In genomic region chr13:57045816-57046691, GRCh38 we compare ENCODE assay signal across 20 cellular contexts.
DNase-seq lines count a peak whose midpoint lies in the region; ATAC-seq, FAIRE-seq and TF ChIP-seq lines count a peak whose summit lies in the region.
"Had no signal": no experiment of that assay in that cellular context is flagged by ENCODE, and none has a peak within 500 bp of the region (broad histone marks: within the 10 kb centered on the region; RNA-seq: fewer than 3 reads in every experiment).

No MANE protein-coding gene starts in this region.

- H3K27ac Mint-ChIP-seq in nephron progenitor cell, result peak overlapping the region; percentile 82
- no peak overlapping the region for H3K27ac Mint-ChIP-seq in activated T-cell treated with anti-CD3 and anti-CD28 coated beads, Interleukin-2, amount 50 U/mL, for 72 hours
- H3K27ac Mint-ChIP-seq: activated naive CD8-positive, alpha-beta T cell; effector memory CD8-positive, alpha-beta T cell; mesothelial cell of epicardium had no signal

- TF ChIP-seq CTCF in A673 (conservative IDR thresholded peaks at IDR 0.05; ENCODE audit: low read depth, low read length), result no peak
- TF ChIP-seq CTCF in nephron progenitor cell (IDR thresholded peaks at IDR 0.05), result no peak
- TF ChIP-seq CTCF in GM13977 (IDR thresholded peaks at IDR 0.05; ENCODE audit: extremely low read depth, insufficient read depth, missing control alignments), result no peak

- in situ Hi-C loops in GM13977 (cut with MboI; ENCODE audit: low pct_unique_long_range_greater_than_20kb, low sequenced_read_pairs, unreplicated experiment), result no loop called here

- H3K9me3 Mint-ChIP-seq in nephron progenitor cell, result peaks cover 32% of the 10 kb centered on the region
- peaks cover 12 to 25% of the 10 kb centered on the region in 2 donors for H3K9me3 Mint-ChIP-seq in activated T-cell treated with anti-CD3 and anti-CD28 coated beads, Interleukin-2, amount 50 U/mL, for 72 hours

- peaks cover 19% of the 10 kb centered on the region for H3K4me1 Mint-ChIP-seq in nephron progenitor cell
- no peaks in the 10 kb centered on the region for H3K4me1 Mint-ChIP-seq in activated T-cell treated with anti-CD3 and anti-CD28 coated beads, Interleukin-2, amount 50 U/mL, for 72 hours (ENCODE audit: low read depth)

- H3K4me3 ChIP-seq in A673 (ENCODE audit: low read depth, low read length, poor library complexity, severe bottlenecking), result no peak overlapping the region
- H3K4me3 ChIP-seq: psoas muscle, upper lobe of left lung had no signal

- CTCF ChIA-PET in A673 (lab: Charles Lee), result no interaction called here

- intact Hi-C loops in A673 (cut with micrococcal nuclease; ENCODE audit: unreplicated experiment), result no loop called here

- no peaks in the 10 kb centered on the region for H3K36me3 Mint-ChIP-seq in nephron progenitor cell (ENCODE audit: low read depth)
- peaks cover 0 to 2% of the 10 kb centered on the region in 2 donors for H3K36me3 Mint-ChIP-seq in activated T-cell treated with anti-CD3 and anti-CD28 coated beads, Interleukin-2, amount 50 U/mL, for 72 hours (ENCODE audit: insufficient read depth in 2 of 2)
- H3K36me3 Mint-ChIP-seq: activated naive CD8-positive, alpha-beta T cell had no signal

- no peak overlapping the region for H3K4me3 Mint-ChIP-seq in nephron progenitor cell
- no peak overlapping the region for H3K4me3 Mint-ChIP-seq in activated T-cell treated with anti-CD3 and anti-CD28 coated beads, Interleukin-2, amount 50 U/mL, for 72 hours
- H3K4me3 Mint-ChIP-seq: activated naive CD8-positive, alpha-beta T cell; effector memory CD8-positive, alpha-beta T cell; mesothelial cell of epicardium had no signal

- no peaks in the 10 kb centered on the region for H3K27me3 Mint-ChIP-seq in nephron progenitor cell (ENCODE audit: low read depth, poor library complexity)
- no peaks in the 10 kb centered on the region for H3K27me3 Mint-ChIP-seq in activated T-cell treated with anti-CD3 and anti-CD28 coated beads, Interleukin-2, amount 50 U/mL, for 72 hours (ENCODE audit: low read depth)
- H3K27me3 Mint-ChIP-seq: activated naive CD8-positive, alpha-beta T cell; effector memory CD8-positive, alpha-beta T cell had no signal

- H3K27me3 ChIP-seq in A673 (replicated peaks; ENCODE audit: insufficient read depth, low read depth, low read length, poor library complexity), result no peaks in the 10 kb centered on the region
- H3K27me3 ChIP-seq: upper lobe of left lung had no signal

- POLR2A ChIA-PET in A673 (lab: Charles Lee; ENCODE audit: low non-redundant PET), result no interaction called here

- no peak for ATAC-seq in activated T-cell treated with anti-CD3 and anti-CD28 coated beads, Interleukin-2, amount 50 U/mL, for 72 hours (replicated peaks in 1 of 2)
- ATAC-seq in GM21529 (IDR thresholded peaks at IDR 0.05; ENCODE audit: unreplicated experiment), result no peak
- ATAC-seq: effector memory CD8-positive, alpha-beta T cell; psoas muscle had no signal

- DNase-seq in A673 (ENCODE audit: low spot score), result peak; percentile 54
- peak; percentile 15 for DNase-seq in NCI-H2171 (lab: John Stamatoyannopoulos, UW)
- no peak for DNase-seq in nephron progenitor cell
- DNase-seq in activated T-cell treated with anti-CD3 and anti-CD28 coated beads, Interleukin-2, amount 50 U/mL, for 72 hours, result no peak
- DNase-seq in NCI-H2081 treated with DMSO at 0.1 percent for 48 hours (lab: John Stamatoyannopoulos, UW), result no peak
- DNase-seq in GM13977 (ENCODE audit: low spot score), result no peak
- DNase-seq: activated CD4-positive, alpha-beta T cell treated with anti-CD3 and anti-CD28 coated beads for 48 hours; effector memory CD8-positive, alpha-beta T cell; KBM-7; MV-4-11; NCI-H1694 treated with DMSO at 0.1 percent for 48 hours; NCI-H510A; psoas muscle; stimulated activated CD4-positive, alpha-beta T cell treated with anti-CD3 and anti-CD28 coated beads, Interleukin-4, amount 100 ng/mL, for 24 hours; T-helper 1 cell; upper lobe of left lung had no signal

- H3K27ac ChIP-seq in A673 (ENCODE audit: low read depth, low read length, poor library complexity, severe bottlenecking), result no peak overlapping the region
- H3K27ac ChIP-seq: psoas muscle, upper lobe of left lung had no signal

- BruUV-seq in A673 (replicated peaks; lab: Mats Ljungman, UMichigan), result no TSS peak

- no peaks in the 10 kb centered on the region for H3K36me3 ChIP-seq in A673 (ENCODE audit: insufficient read depth, low read length, poor library complexity, severe bottlenecking)
- H3K36me3 ChIP-seq: upper lobe of left lung had no signal

- H3K4me1 ChIP-seq in A673 (ENCODE audit: insufficient read depth, low read length, poor library complexity, severe bottlenecking), result peaks cover 5% of the 10 kb centered on the region
- H3K4me1 ChIP-seq: psoas muscle, upper lobe of left lung had no signal

- peaks cover 3% of the 10 kb centered on the region for H3K9me3 ChIP-seq in A673 (ENCODE audit: low read depth, low read length, poor library complexity, severe bottlenecking)

- peak; percentile 10 for FAIRE-seq in colon (lab: Jason Lieb, UNC)

Comparison
In these comparisons a context has a peak if more than half of its experiments do, and no peak if none do; other contexts are left out.
1. DNase-seq: peak in A673 (single experiment) and NCI-H2171 (single experiment); none in nephron progenitor cell (single experiment), activated T-cell treated with anti-CD3 and anti-CD28 coated beads, Interleukin-2, amount 50 U/mL, for 72 hours (0 of 2), NCI-H2081 treated with DMSO at 0.1 percent for 48 hours (single experiment) and GM13977 (single experiment).